Comparison of ENCODE assay signal across 19 cellular contexts in genomic region chr6:583639-584038, GRCh38.
DNase-seq lines count a peak whose midpoint lies in the region; ATAC-seq and TF ChIP-seq lines count a peak whose summit lies in the region.
"Had no signal": no experiment of that assay in that cellular context is flagged by ENCODE, and none has a peak within 500 bp of the region (broad histone marks: within the 10 kb centered on the region; RNA-seq: fewer than 3 reads in every experiment).

No MANE protein-coding gene starts in this region.

- H3K9me3 ChIP-seq in neural progenitor cell (ENCODE audit: low read depth) (no peaks in the 10 kb centered on the region), thyroid gland (no peaks in the 10 kb centered on the region)
- H3K9me3 ChIP-seq: adrenal gland; BLaER1 treated with 17β-estradiol and CSF1 and Interleukin-3, amounts not matched to agents 10 nM and 100 nM; HAP-1; mucosa of descending colon; ovary had no signal

- no peak overlapping the region for H2AFZ ChIP-seq in neural progenitor cell (replicated peaks)

- H3F3A ChIP-seq in neural progenitor cell (ENCODE audit: low read depth), result peaks cover 10% of the 10 kb centered on the region

- H3K36me3 Mint-ChIP-seq in activated CD4-positive, alpha-beta memory T cell treated with anti-CD3 and anti-CD28 coated beads, Interleukin-2, amount 10 ng/mL, durations not matched to agents 7 days and 5 days (ENCODE audit: low read depth), result peaks cover under 1% of the 10 kb centered on the region
- H3K36me3 Mint-ChIP-seq in neural progenitor cell, result peaks cover 3% of the 10 kb centered on the region

- no peak overlapping the region for H3K4me3 ChIP-seq in neural progenitor cell
- H3K4me3 ChIP-seq in thyroid gland (replicated peaks in 1 of 3), result no peak overlapping the region
- H3K4me3 ChIP-seq: adrenal gland; BLaER1 treated with 17β-estradiol and CSF1 and Interleukin-3, amounts not matched to agents 10 nM and 100 nM; HAP-1; mucosa of descending colon; ovary; skin epidermis had no signal

- no peak overlapping the region for H3K4me3 Mint-ChIP-seq in activated CD4-positive, alpha-beta memory T cell treated with anti-CD3 and anti-CD28 coated beads, Interleukin-2, amount 10 ng/mL, durations not matched to agents 7 days and 5 days
- H3K4me3 Mint-ChIP-seq in neural progenitor cell, result no peak overlapping the region
- H3K4me3 Mint-ChIP-seq: stimulated activated naive B cell treated with anti-CD40 and anti-IgM and Interleukin-4, amounts not matched to agents 10 μg/mL and 1 μg/mL and 100 μg/mL, for 72 hours had no signal

- POLR2A ChIA-PET in activated CD4-positive, alpha-beta memory T cell treated with anti-CD3 and anti-CD28 coated beads, Interleukin-2, amount 10 ng/mL, durations not matched to agents 7 days and 5 days (lab: Charles Lee), result interaction anchor here (1.2 to 2.3 kb wide), 4 partner anchors 8 to 362 kb away, joined by 3 to 14 read pairs (median 4); partner anchors contain the start of gene IRF4

- H3K9me3 Mint-ChIP-seq in activated CD4-positive, alpha-beta memory T cell treated with anti-CD3 and anti-CD28 coated beads, Interleukin-2, amount 10 ng/mL, durations not matched to agents 7 days and 5 days, result no peaks in the 10 kb centered on the region
- H3K9me3 Mint-ChIP-seq in neural progenitor cell, result no peaks in the 10 kb centered on the region
- H3K9me3 Mint-ChIP-seq: stimulated activated naive B cell treated with anti-CD40 and anti-IgM and Interleukin-4, amounts not matched to agents 10 μg/mL and 1 μg/mL and 100 μg/mL, for 72 hours had no signal

- WGBS in thyroid gland, 2 donors, result 90 to 92% methylated on average over 6 of the region's 6 CpGs

- H3K27ac ChIP-seq in neural progenitor cell (no peak overlapping the region), thyroid gland (no peak overlapping the region)
- H3K27ac ChIP-seq: 22Rv1; adrenal gland; BLaER1 treated with 17β-estradiol and CSF1 and Interleukin-3, amounts not matched to agents 10 nM and 100 nM; ovary; skin epidermis had no signal

- intact Hi-C loops in thyroid gland (cut with DNase I), result no loop called here

- no peaks in the 10 kb centered on the region for H3K27me3 ChIP-seq in neural progenitor cell
- H3K27me3 ChIP-seq in thyroid gland, result no peaks in the 10 kb centered on the region
- H3K27me3 ChIP-seq: adrenal gland; BLaER1 treated with 17β-estradiol and CSF1 and Interleukin-3, amounts not matched to agents 10 nM and 100 nM; ovary had no signal

- TF ChIP-seq POLR2A in thyroid gland (IDR thresholded peaks at IDR 0.05), result no peak

- ATAC-seq in HG03342 (IDR thresholded peaks at IDR 0.05; ENCODE audit: unreplicated experiment), result no peak
- ATAC-seq: mucosa of descending colon; stimulated activated naive B cell treated with anti-CD40 and anti-IgM and Interleukin-4, amounts not matched to agents 10 μg/mL and 1 μg/mL and 100 μg/mL, for 72 hours had no signal

- peak overlapping the region; percentile 1 for H3K27ac Mint-ChIP-seq in activated CD4-positive, alpha-beta memory T cell treated with anti-CD3 and anti-CD28 coated beads, Interleukin-2, amount 10 ng/mL, durations not matched to agents 7 days and 5 days
- H3K27ac Mint-ChIP-seq in neural progenitor cell, result no peak overlapping the region
- H3K27ac Mint-ChIP-seq: stimulated activated naive B cell treated with anti-CD40 and anti-IgM and Interleukin-4, amounts not matched to agents 10 μg/mL and 1 μg/mL and 100 μg/mL, for 72 hours had no signal

- H3K27me3 Mint-ChIP-seq in activated CD4-positive, alpha-beta memory T cell treated with anti-CD3 and anti-CD28 coated beads, Interleukin-2, amount 10 ng/mL, durations not matched to agents 7 days and 5 days, result no peaks in the 10 kb centered on the region
- H3K27me3 Mint-ChIP-seq in neural progenitor cell (ENCODE audit: insufficient read depth, low read depth), result no peaks in the 10 kb centered on the region
- H3K27me3 Mint-ChIP-seq: stimulated activated naive B cell treated with anti-CD40 and anti-IgM and Interleukin-4, amounts not matched to agents 10 μg/mL and 1 μg/mL and 100 μg/mL, for 72 hours had no signal

- no peak overlapping the region for H3K4me2 ChIP-seq in neural progenitor cell
- H3K4me2 ChIP-seq: BLaER1 treated with 17β-estradiol and CSF1 and Interleukin-3, amounts not matched to agents 10 nM and 100 nM had no signal

- H3K4me1 ChIP-seq in neural progenitor cell (peaks cover 26% of the 10 kb centered on the region), thyroid gland (no peaks in the 10 kb centered on the region)
- H3K4me1 ChIP-seq: adrenal gland had no signal

- DNase-seq in DMS 273 (lab: John Stamatoyannopoulos, UW; ENCODE audit: unreplicated experiment), result peak; percentile 67
- no peak for DNase-seq in DMS 273 treated with DMSO at 0.1 percent for 48 hours (lab: John Stamatoyannopoulos, UW)
- DNase-seq in NCI-H1417 (lab: John Stamatoyannopoulos, UW), result peak in 2 of 3 experiments; percentile 40 to 70
- no peak for DNase-seq in activated CD4-positive, alpha-beta memory T cell treated with anti-CD3 and anti-CD28 coated beads, Interleukin-2, amount 10 ng/mL, durations not matched to agents 7 days and 5 days
- DNase-seq in neural progenitor cell (ENCODE audit: low spot score), result peak; percentile 22
- no peak for DNase-seq in NCI-H2107 treated with DMSO at 0.1 percent for 48 hours (lab: John Stamatoyannopoulos, UW; ENCODE audit: unreplicated experiment)
- no peak for DNase-seq in thyroid gland
- DNase-seq: activated T-cell treated with anti-CD3 and anti-CD28 coated beads for 4 hours; adrenal gland; DMS79; mucosa of descending colon; ovary; stimulated activated naive B cell treated with anti-CD40 and anti-IgM and Interleukin-4, amounts not matched to agents 10 μg/mL and 1 μg/mL and 100 μg/mL, for 72 hours; SW 1271 had no signal

- TF ChIP-seq CTCF in neural progenitor cell (IDR thresholded peaks at IDR 0.05) (no peak), thyroid gland (IDR thresholded peaks at IDR 0.05) (no peak)

- CTCF ChIA-PET in activated CD4-positive, alpha-beta memory T cell treated with anti-CD3 and anti-CD28 coated beads, Interleukin-2, amount 10 ng/mL, durations not matched to agents 7 days and 5 days (lab: Charles Lee), result interaction anchor here (1.1 to 4.2 kb wide), 3 partner anchors 10 to 180 kb away, joined by 3 to 32 read pairs (median 3); no protein-coding TSS in a partner anchor

- peaks cover 32% of the 10 kb centered on the region for H4K20me1 ChIP-seq in neural progenitor cell (ENCODE audit: low read depth)

- H3K79me2 ChIP-seq in neural progenitor cell (ENCODE audit: low read depth), result no peaks in the 10 kb centered on the region

- H3K36me3 ChIP-seq in neural progenitor cell, result no peaks in the 10 kb centered on the region
- H3K36me3 ChIP-seq in thyroid gland, result no peaks in the 10 kb centered on the region
- H3K36me3 ChIP-seq: adrenal gland, HAP-1, ovary had no signal

- H3K9ac ChIP-seq in neural progenitor cell, result no peak overlapping the region
- H3K9ac ChIP-seq: BLaER1 treated with 17β-estradiol and CSF1 and Interleukin-3, amounts not matched to agents 10 nM and 100 nM had no signal

- peaks cover 34% of the 10 kb centered on the region for H3K4me1 Mint-ChIP-seq in activated CD4-positive, alpha-beta memory T cell treated with anti-CD3 and anti-CD28 coated beads, Interleukin-2, amount 10 ng/mL, durations not matched to agents 7 days and 5 days
- H3K4me1 Mint-ChIP-seq in neural progenitor cell, result peaks cover 26% of the 10 kb centered on the region
- H3K4me1 Mint-ChIP-seq: stimulated activated naive B cell treated with anti-CD40 and anti-IgM and Interleukin-4, amounts not matched to agents 10 μg/mL and 1 μg/mL and 100 μg/mL, for 72 hours had no signal

Comparison
In these comparisons a context has a peak if more than half of its experiments do, and no peak if none do; other contexts are left out.
1. DNase-seq: peak in DMS 273 (single experiment), NCI-H1417 (2 of 3) and neural progenitor cell (single experiment); none in DMS 273 treated with DMSO at 0.1 percent for 48 hours (single experiment), activated CD4-positive, alpha-beta memory T cell treated with anti-CD3 and anti-CD28 coated beads, Interleukin-2, amount 10 ng/mL, durations not matched to agents 7 days and 5 days (single experiment), NCI-H2107 treated with DMSO at 0.1 percent for 48 hours (single experiment) and thyroid gland (0 of 2).